3 cellular contexts compared by ENCODE assay signal in the genomic region with DNA sequence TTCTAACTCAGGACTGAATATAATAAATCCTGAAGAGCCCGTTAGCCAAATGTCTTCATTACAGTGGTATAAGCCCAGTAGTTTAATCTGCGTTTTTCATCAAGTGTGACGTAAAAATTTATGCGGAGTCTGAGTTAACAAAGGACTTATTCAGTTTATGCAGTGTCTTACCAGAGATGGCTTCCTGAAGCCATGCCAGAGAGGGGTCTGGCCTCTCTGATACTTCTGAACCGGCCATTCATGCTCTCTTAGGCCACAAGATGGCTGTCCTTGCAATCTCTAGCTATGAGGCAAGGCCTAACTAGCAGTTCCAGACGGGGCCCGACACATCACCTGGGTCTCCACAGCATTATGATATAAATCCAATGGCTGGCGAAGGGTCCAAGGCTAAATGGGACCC.
TF ChIP-seq lines count a peak whose summit lies in the region.

No MANE protein-coding gene starts in this region.

TF ChIP-seq in A549, 52 proteins besides CTCF, POLR2A, EP300 and RAD21 (continued from another document):
- TF ChIP-seq NFE2L2 (conservative IDR thresholded peaks at IDR 0.05; ENCODE audit: low read length) = no peak
- TF ChIP-seq, protein P1, sequence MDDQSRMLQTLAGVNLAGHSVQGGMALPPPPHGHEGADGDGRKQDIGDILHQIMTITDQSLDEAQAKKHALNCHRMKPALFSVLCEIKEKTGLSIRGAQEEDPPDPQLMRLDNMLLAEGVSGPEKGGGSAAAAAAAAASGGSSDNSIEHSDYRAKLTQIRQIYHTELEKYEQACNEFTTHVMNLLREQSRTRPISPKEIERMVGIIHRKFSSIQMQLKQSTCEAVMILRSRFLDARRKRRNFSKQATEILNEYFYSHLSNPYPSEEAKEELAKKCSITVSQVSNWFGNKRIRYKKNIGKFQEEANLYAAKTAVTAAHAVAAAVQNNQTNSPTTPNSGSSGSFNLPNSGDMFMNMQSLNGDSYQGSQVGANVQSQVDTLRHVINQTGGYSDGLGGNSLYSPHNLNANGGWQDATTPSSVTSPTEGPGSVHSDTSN (IDR thresholded peaks at IDR 0.05) = no peak

TF ChIP-seq in HCT116, 20 proteins besides CTCF, POLR2A, EP300 and RAD21 (continued from another document):
- TF ChIP-seq, protein P2, sequence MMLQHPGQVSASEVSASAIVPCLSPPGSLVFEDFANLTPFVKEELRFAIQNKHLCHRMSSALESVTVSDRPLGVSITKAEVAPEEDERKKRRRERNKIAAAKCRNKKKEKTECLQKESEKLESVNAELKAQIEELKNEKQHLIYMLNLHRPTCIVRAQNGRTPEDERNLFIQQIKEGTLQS (IDR thresholded peaks at IDR 0.05) = no peak
- TF ChIP-seq POLR2AphosphoS5 (IDR thresholded peaks at IDR 0.05; ENCODE audit: low read depth, low read length) (no peak), SIN3A (IDR thresholded peaks at IDR 0.05; ENCODE audit: low read depth) (no peak), ZNF274 (IDR thresholded peaks at IDR 0.05; ENCODE audit: low read depth, low read length) (no peak), CEBPB (IDR thresholded peaks at IDR 0.05; ENCODE audit: low read depth) (no peak), EZH2 (IDR thresholded peaks at IDR 0.05) (no peak), EGR1 (IDR thresholded peaks at IDR 0.05; ENCODE audit: low read depth) (no peak), EZH2phosphoT487 (IDR thresholded peaks at IDR 0.05; ENCODE audit: borderline replicate concordance) (no peak), JUND (IDR thresholded peaks at IDR 0.05) (no peak), SRF (IDR thresholded peaks at IDR 0.05; ENCODE audit: low read depth) (no peak)
- TF ChIP-seq, protein P3, sequence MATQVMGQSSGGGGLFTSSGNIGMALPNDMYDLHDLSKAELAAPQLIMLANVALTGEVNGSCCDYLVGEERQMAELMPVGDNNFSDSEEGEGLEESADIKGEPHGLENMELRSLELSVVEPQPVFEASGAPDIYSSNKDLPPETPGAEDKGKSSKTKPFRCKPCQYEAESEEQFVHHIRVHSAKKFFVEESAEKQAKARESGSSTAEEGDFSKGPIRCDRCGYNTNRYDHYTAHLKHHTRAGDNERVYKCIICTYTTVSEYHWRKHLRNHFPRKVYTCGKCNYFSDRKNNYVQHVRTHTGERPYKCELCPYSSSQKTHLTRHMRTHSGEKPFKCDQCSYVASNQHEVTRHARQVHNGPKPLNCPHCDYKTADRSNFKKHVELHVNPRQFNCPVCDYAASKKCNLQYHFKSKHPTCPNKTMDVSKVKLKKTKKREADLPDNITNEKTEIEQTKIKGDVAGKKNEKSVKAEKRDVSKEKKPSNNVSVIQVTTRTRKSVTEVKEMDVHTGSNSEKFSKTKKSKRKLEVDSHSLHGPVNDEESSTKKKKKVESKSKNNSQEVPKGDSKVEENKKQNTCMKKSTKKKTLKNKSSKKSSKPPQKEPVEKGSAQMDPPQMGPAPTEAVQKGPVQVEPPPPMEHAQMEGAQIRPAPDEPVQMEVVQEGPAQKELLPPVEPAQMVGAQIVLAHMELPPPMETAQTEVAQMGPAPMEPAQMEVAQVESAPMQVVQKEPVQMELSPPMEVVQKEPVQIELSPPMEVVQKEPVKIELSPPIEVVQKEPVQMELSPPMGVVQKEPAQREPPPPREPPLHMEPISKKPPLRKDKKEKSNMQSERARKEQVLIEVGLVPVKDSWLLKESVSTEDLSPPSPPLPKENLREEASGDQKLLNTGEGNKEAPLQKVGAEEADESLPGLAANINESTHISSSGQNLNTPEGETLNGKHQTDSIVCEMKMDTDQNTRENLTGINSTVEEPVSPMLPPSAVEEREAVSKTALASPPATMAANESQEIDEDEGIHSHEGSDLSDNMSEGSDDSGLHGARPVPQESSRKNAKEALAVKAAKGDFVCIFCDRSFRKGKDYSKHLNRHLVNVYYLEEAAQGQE (IDR thresholded peaks at IDR 0.05; ENCODE audit: low read depth) = no peak

TF ChIP-seq in HepG2, 621 proteins besides CTCF, POLR2A, EP300 and RAD21 (continued from another document):
- TF ChIP-seq, protein P4, sequence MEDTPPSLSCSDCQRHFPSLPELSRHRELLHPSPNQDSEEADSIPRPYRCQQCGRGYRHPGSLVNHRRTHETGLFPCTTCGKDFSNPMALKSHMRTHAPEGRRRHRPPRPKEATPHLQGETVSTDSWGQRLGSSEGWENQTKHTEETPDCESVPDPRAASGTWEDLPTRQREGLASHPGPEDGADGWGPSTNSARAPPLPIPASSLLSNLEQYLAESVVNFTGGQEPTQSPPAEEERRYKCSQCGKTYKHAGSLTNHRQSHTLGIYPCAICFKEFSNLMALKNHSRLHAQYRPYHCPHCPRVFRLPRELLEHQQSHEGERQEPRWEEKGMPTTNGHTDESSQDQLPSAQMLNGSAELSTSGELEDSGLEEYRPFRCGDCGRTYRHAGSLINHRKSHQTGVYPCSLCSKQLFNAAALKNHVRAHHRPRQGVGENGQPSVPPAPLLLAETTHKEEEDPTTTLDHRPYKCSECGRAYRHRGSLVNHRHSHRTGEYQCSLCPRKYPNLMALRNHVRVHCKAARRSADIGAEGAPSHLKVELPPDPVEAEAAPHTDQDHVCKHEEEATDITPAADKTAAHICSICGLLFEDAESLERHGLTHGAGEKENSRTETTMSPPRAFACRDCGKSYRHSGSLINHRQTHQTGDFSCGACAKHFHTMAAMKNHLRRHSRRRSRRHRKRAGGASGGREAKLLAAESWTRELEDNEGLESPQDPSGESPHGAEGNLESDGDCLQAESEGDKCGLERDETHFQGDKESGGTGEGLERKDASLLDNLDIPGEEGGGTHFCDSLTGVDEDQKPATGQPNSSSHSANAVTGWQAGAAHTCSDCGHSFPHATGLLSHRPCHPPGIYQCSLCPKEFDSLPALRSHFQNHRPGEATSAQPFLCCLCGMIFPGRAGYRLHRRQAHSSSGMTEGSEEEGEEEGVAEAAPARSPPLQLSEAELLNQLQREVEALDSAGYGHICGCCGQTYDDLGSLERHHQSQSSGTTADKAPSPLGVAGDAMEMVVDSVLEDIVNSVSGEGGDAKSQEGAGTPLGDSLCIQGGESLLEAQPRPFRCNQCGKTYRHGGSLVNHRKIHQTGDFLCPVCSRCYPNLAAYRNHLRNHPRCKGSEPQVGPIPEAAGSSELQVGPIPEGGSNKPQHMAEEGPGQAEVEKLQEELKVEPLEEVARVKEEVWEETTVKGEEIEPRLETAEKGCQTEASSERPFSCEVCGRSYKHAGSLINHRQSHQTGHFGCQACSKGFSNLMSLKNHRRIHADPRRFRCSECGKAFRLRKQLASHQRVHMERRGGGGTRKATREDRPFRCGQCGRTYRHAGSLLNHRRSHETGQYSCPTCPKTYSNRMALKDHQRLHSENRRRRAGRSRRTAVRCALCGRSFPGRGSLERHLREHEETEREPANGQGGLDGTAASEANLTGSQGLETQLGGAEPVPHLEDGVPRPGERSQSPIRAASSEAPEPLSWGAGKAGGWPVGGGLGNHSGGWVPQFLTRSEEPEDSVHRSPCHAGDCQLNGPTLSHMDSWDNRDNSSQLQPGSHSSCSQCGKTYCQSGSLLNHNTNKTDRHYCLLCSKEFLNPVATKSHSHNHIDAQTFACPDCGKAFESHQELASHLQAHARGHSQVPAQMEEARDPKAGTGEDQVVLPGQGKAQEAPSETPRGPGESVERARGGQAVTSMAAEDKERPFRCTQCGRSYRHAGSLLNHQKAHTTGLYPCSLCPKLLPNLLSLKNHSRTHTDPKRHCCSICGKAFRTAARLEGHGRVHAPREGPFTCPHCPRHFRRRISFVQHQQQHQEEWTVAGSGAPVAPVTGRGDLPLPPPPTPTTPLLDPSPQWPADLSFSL (CRISPR knock-in tag; IDR thresholded peaks at IDR 0.05) = no peak
- TF ChIP-seq, protein P5, sequence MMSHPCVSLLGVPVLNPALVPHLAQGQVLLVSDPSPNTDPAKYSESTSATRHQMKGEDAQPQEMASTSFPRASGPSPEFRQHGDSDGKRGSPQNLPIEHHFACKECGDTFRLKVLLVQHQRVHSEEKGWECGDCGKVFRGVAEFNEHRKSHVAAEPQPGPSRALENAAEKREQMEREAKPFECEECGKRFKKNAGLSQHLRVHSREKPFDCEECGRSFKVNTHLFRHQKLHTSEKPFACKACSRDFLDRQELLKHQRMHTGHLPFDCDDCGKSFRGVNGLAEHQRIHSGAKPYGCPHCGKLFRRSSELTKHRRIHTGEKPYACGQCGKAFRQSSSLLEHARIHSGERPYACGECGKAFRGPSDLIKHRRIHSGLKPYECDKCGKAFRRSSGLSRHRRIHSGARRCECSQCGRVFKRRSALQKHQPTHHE (CRISPR knock-in tag; IDR thresholded peaks at IDR 0.05; ENCODE audit: borderline replicate concordance) = no peak
- TF ChIP-seq RAD51 (IDR thresholded peaks at IDR 0.05; ENCODE audit: borderline replicate concordance) = no peak
- TF ChIP-seq RNF2 (conservative IDR thresholded peaks at IDR 0.05; ENCODE audit: low read depth) = no peak
- TF ChIP-seq POLR2AphosphoS2 (IDR thresholded peaks at IDR 0.05; ENCODE audit: low read depth, low read length) = no peak
- TF ChIP-seq YY1 (IDR thresholded peaks at IDR 0.05; ENCODE audit: insufficient read depth, insufficient replicate concordance, low read depth, low read length) = peak; percentile 45
- TF ChIP-seq TGIF2 (CRISPR knock-in tag; IDR thresholded peaks at IDR 0.05) = no peak
- no peak for TF ChIP-seq ZNF703 (CRISPR knock-in tag; IDR thresholded peaks at IDR 0.05; ENCODE audit: borderline replicate concordance)
- no peak for TF ChIP-seq ZMYM3 (CRISPR knock-in tag; IDR thresholded peaks at IDR 0.05)
- no peak for TF ChIP-seq ZNF33B (CRISPR knock-in tag; IDR thresholded peaks at IDR 0.05)
- TF ChIP-seq SMC3 (IDR thresholded peaks at IDR 0.05; ENCODE audit: low read length) = peak; percentile 20; the same call in 1 of the 2 replicates
- TF ChIP-seq, protein P6, sequence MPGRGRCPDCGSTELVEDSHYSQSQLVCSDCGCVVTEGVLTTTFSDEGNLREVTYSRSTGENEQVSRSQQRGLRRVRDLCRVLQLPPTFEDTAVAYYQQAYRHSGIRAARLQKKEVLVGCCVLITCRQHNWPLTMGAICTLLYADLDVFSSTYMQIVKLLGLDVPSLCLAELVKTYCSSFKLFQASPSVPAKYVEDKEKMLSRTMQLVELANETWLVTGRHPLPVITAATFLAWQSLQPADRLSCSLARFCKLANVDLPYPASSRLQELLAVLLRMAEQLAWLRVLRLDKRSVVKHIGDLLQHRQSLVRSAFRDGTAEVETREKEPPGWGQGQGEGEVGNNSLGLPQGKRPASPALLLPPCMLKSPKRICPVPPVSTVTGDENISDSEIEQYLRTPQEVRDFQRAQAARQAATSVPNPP (CRISPR knock-in tag; IDR thresholded peaks at IDR 0.05) = no peak
- TF ChIP-seq ZFX (CRISPR knock-in tag; IDR thresholded peaks at IDR 0.05; ENCODE audit: low read depth) = peak; percentile 42; the same call in 1 of the 2 replicates
- no peak for TF ChIP-seq GATAD2A (CRISPR knock-in tag; IDR thresholded peaks at IDR 0.05)
- TF ChIP-seq STAG1 (CRISPR knock-in tag; IDR thresholded peaks at IDR 0.05) = peak; percentile 58
